In genomic region chr4:146522098-146522861, GRCh38 we compare ENCODE assay signal across 8 cellular contexts. TPM values are rescaled to one million over a fixed set of nuclear protein-coding genes. Genes with fewer than 3 reads are reported as not detected.
DNase-seq lines count a peak whose midpoint lies in the region; ATAC-seq and TF ChIP-seq lines count a peak whose summit lies in the region.

No MANE protein-coding gene starts in this region.

- DNase-seq in AG09319 (ENCODE audit: extremely low read depth, low read depth) (peak; percentile 54), NCI-H345 (lab: John Stamatoyannopoulos, UW) (peak; percentile 76), chondrocyte (ENCODE audit: low spot score) (peak; percentile 92), kidney tubule cell (ENCODE audit: low spot score) (peak; percentile 81)
- peak; percentile 75 for DNase-seq in activated CD4-positive, alpha-beta T cell treated with anti-CD3 and anti-CD28 coated beads for 1 hour
- DNase-seq in stimulated activated CD4-positive, alpha-beta T cell treated with anti-CD3 and anti-CD28 coated beads, Interleukin-1b, Interleukin-23, amount 100 ng/mL, for 1 hour (ENCODE audit: low read depth in 2 of 2): peak; percentile 46 to 83

- H3K36me3 Mint-ChIP-seq in chondrocyte (ENCODE audit: low read depth): no peaks in the 10 kb centered on the region

- H3K4me1 Mint-ChIP-seq in chondrocyte (ENCODE audit: low read depth): peaks cover 6% of the 10 kb centered on the region

- TF ChIP-seq CTCF in AG09319 (IDR thresholded peaks at IDR 0.05; ENCODE audit: low read depth, low read length) (no peak), chondrocyte (IDR thresholded peaks at IDR 0.05) (peak; percentile 11)

- ATAC-seq in GM18873 (IDR thresholded peaks at IDR 0.05; ENCODE audit: low FRiP score, unreplicated experiment) (peak; percentile 58), HG03135 (IDR thresholded peaks at IDR 0.05; ENCODE audit: unreplicated experiment) (peak; percentile 72)

- H3K9me3 Mint-ChIP-seq in chondrocyte (ENCODE audit: low read depth): no peaks in the 10 kb centered on the region

- no peak overlapping the region for H3K4me3 Mint-ChIP-seq in chondrocyte (ENCODE audit: unreplicated experiment)

- no peaks in the 10 kb centered on the region for H3K27me3 Mint-ChIP-seq in chondrocyte (ENCODE audit: low read depth)

- no peak overlapping the region for H3K27ac Mint-ChIP-seq in chondrocyte (ENCODE audit: unreplicated experiment)

RNA-seq across cellular contexts. Expression of gene SLC10A7, which starts 0.5 kb away (rescaled TPM):
- 7.6 to 19.6 TPM (median 13.6 TPM) in 3 replicates for total RNA-seq in chondrocyte

Comparison
In these comparisons a context has a peak if more than half of its experiments do, and no peak if none do; other contexts are left out.
1. Peak in every context shown above with its lines: DNase-seq and ATAC-seq.